In the genomic region with DNA sequence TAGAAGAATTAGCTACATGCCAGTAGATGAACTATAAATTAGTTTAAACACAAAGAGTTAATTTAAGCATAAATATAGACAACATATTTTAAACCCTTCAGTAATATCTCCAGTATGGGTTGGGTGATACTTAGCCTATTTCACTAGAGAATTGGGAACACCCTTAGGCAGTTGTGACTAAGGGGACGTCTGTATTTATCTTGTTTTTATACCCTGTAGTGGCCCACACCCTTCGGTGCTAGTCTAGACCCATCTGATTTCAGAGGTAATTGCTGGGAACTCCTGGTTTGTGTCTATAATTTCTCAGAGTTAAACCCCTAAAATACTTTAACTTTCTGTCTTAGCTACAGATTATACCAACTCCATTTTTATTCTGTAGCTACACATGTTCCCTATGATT, we compare ENCODE assay signal across 23 cellular contexts. TPM values are rescaled to one million over a fixed set of nuclear protein-coding genes. Genes with fewer than 3 reads are reported as not detected.
A peak's percentile ranks its signal among the peaks of the same experiment; 100 is the strongest.
DNase-seq lines count a peak whose midpoint lies in the region; ATAC-seq and TF ChIP-seq lines count a peak whose summit lies in the region.
"Had no signal": no experiment of that assay in that cellular context is flagged by ENCODE, and none has a peak within 500 bp of the region (broad histone marks: within the 10 kb centered on the region; RNA-seq: fewer than 3 reads in every experiment).

No MANE protein-coding gene starts in this region.

- H3K4me1 ChIP-seq in foreskin keratinocyte (no peaks in the 10 kb centered on the region), suprapubic skin (peaks cover 28% of the 10 kb centered on the region)

- no peak for DNase-seq in CD14-positive monocyte (ENCODE audit: low spot score)
- peak in 1 of 2 donors; percentile 73 for DNase-seq in foreskin keratinocyte
- DNase-seq in suprapubic skin (ENCODE audit: low spot score in 2 of 2), result no peak
- no peak for DNase-seq in foreskin melanocyte
- DNase-seq: 8988T; CD4-positive, CD25-positive, alpha-beta regulatory T cell; CD8-positive, alpha-beta memory T cell; COR-L47; DMS 273 treated with DMSO at 0.1 percent for 48 hours; DMS53; DND-41; EL had no signal

- no peak overlapping the region for H3K4me3 Mint-ChIP-seq in CD14-positive monocyte
- H3K4me3 Mint-ChIP-seq in dendritic cell treated with granulocyte-macrophage colony-stimulating factor and Interleukin-4, amounts not matched to agents 40 ng/mL and 50 ng/mL, for 4 days, result no peak overlapping the region
- H3K4me3 Mint-ChIP-seq: B cell; CD4-positive, CD25-positive, alpha-beta regulatory T cell; CD8-positive, alpha-beta memory T cell had no signal

- TF ChIP-seq EP300 in suprapubic skin (IDR thresholded peaks at IDR 0.05), result no peak

- H3K27ac ChIP-seq in foreskin keratinocyte (peak overlapping the region; percentile 57), suprapubic skin (peak overlapping the region; percentile 51)
- H3K27ac ChIP-seq: BLaER1 treated with 17β-estradiol and CSF1 and Interleukin-3, amounts not matched to agents 10 nM and 100 nM; HL-60 had no signal

- no peaks in the 10 kb centered on the region for H3K9me3 ChIP-seq in suprapubic skin
- H3K9me3 ChIP-seq: BLaER1 treated with 17β-estradiol and CSF1 and Interleukin-3, amounts not matched to agents 10 nM and 100 nM; HAP-1 had no signal

- H3K27me3 Mint-ChIP-seq in CD14-positive monocyte (ENCODE audit: low read depth in 3 of 3), result peaks cover 0 to 5% (median 2%) of the 10 kb centered on the region in 3 donors
- no peaks in the 10 kb centered on the region for H3K27me3 Mint-ChIP-seq in dendritic cell treated with granulocyte-macrophage colony-stimulating factor and Interleukin-4, amounts not matched to agents 40 ng/mL and 50 ng/mL, for 4 days
- H3K27me3 Mint-ChIP-seq: B cell; CD4-positive, CD25-positive, alpha-beta regulatory T cell had no signal

- TF ChIP-seq POLR2A in suprapubic skin (IDR thresholded peaks at IDR 0.05), result no peak

- no peak overlapping the region for H3K4me3 ChIP-seq in suprapubic skin
- H3K4me3 ChIP-seq: BLaER1 treated with 17β-estradiol and CSF1 and Interleukin-3, amounts not matched to agents 10 nM and 100 nM; GM12878; HAP-1 had no signal

- intact Hi-C loops in CD14-positive monocyte (cut with micrococcal nuclease), result loop anchor here in 1 of 2 donors (10.0 kb wide), 1 partner anchor 53 kb away; no protein-coding TSS in a partner anchor
- intact Hi-C loops in dendritic cell treated with granulocyte-macrophage colony-stimulating factor and Interleukin-4, amounts not matched to agents 40 ng/mL and 50 ng/mL, for 4 days (cut with micrococcal nuclease), result no loop called here

- WGBS in suprapubic skin, result 54% methylated on average over 2 of the region's 2 CpGs

- TF ChIP-seq CTCF in CD14-positive monocyte (IDR thresholded peaks at IDR 0.05) (no peak), foreskin keratinocyte (conservative IDR thresholded peaks at IDR 0.05) (no peak), suprapubic skin (IDR thresholded peaks at IDR 0.05) (no peak)

- H3K9me3 Mint-ChIP-seq in CD14-positive monocyte, result peaks cover 0 to 3% (median 0%) of the 10 kb centered on the region in 7 donors
- no peaks in the 10 kb centered on the region for H3K9me3 Mint-ChIP-seq in dendritic cell treated with granulocyte-macrophage colony-stimulating factor and Interleukin-4, amounts not matched to agents 40 ng/mL and 50 ng/mL, for 4 days
- H3K9me3 Mint-ChIP-seq: CD8-positive, alpha-beta memory T cell had no signal

- no peaks in the 10 kb centered on the region for H3K36me3 ChIP-seq in suprapubic skin
- H3K36me3 ChIP-seq: BLaER1 treated with 17β-estradiol and CSF1 and Interleukin-3, amounts not matched to agents 10 nM and 100 nM; HAP-1 had no signal

- ATAC-seq in foreskin keratinocyte (peak; percentile 92), GM21526 (IDR thresholded peaks at IDR 0.05; ENCODE audit: low FRiP score, unreplicated experiment) (no peak), HG02885 (IDR thresholded peaks at IDR 0.05; ENCODE audit: poor library complexity, unreplicated experiment) (no peak)
- ATAC-seq: GM12878 had no signal

- peak overlapping the region in 5 of 7 donors; percentile 48 to 81 (median 69) for H3K27ac Mint-ChIP-seq in CD14-positive monocyte
- peak overlapping the region; percentile 44 for H3K27ac Mint-ChIP-seq in dendritic cell treated with granulocyte-macrophage colony-stimulating factor and Interleukin-4, amounts not matched to agents 40 ng/mL and 50 ng/mL, for 4 days
- H3K27ac Mint-ChIP-seq: B cell; CD4-positive, CD25-positive, alpha-beta regulatory T cell; CD8-positive, alpha-beta memory T cell had no signal

- no peaks in the 10 kb centered on the region for H3K36me3 Mint-ChIP-seq in CD14-positive monocyte
- H3K36me3 Mint-ChIP-seq in dendritic cell treated with granulocyte-macrophage colony-stimulating factor and Interleukin-4, amounts not matched to agents 40 ng/mL and 50 ng/mL, for 4 days (ENCODE audit: low read depth), result no peaks in the 10 kb centered on the region
- H3K36me3 Mint-ChIP-seq: CD4-positive, CD25-positive, alpha-beta regulatory T cell; CD8-positive, alpha-beta memory T cell had no signal

- H3K27me3 ChIP-seq in foreskin keratinocyte (no peaks in the 10 kb centered on the region), suprapubic skin (no peaks in the 10 kb centered on the region)
- H3K27me3 ChIP-seq: BLaER1 treated with 17β-estradiol and CSF1 and Interleukin-3, amounts not matched to agents 10 nM and 100 nM had no signal

- H3K4me1 Mint-ChIP-seq in CD14-positive monocyte, result peaks cover 74% of the 10 kb centered on the region
- H3K4me1 Mint-ChIP-seq in dendritic cell treated with granulocyte-macrophage colony-stimulating factor and Interleukin-4, amounts not matched to agents 40 ng/mL and 50 ng/mL, for 4 days (ENCODE audit: low read depth), result peaks cover 70% of the 10 kb centered on the region
- H3K4me1 Mint-ChIP-seq: CD4-positive, CD25-positive, alpha-beta regulatory T cell had no signal

RNA-seq across cellular contexts. Expression of a gene that starts 11.5 kb away (rescaled TPM):
- polyA plus RNA-seq in CD14-positive monocyte (10 to 100 TPM; 26.2 to 40.0 TPM), foreskin keratinocyte (0.01 and 0.03 TPM in 2 replicates)
- total RNA-seq in foreskin keratinocyte (0.03 and 0.04 TPM in 2 replicates), suprapubic skin (10 to 100 TPM; 19.3 to 33.0 (median 24.2) TPM)
- total RNA-seq: B cell; CD4-positive, CD25-positive, alpha-beta regulatory T cell; CD8-positive, alpha-beta memory T cell; G401; H1; HT1080 had no signal
- polyA plus RNA-seq: CD4-positive, CD25-positive, alpha-beta regulatory T cell; CD8-positive, alpha-beta memory T cell; GM12878 had no signal

Comparison
In these comparisons a context has a peak if more than half of its experiments do, and no peak if none do; other contexts are left out.
1. RNA of a gene that starts 11.5 kb away (total RNA-seq): 19.3 to 33.0 TPM in suprapubic skin; 0.03 to 0.04 TPM in foreskin keratinocyte; every median in the first group is over 10 times any median in the second.